Comparison of ENCODE assay signal across 16 cellular contexts in genomic region chr2:53438056-53438455, GRCh38.
DNase-seq lines count a peak whose midpoint lies in the region; ATAC-seq, FAIRE-seq and TF ChIP-seq lines count a peak whose summit lies in the region.
"Had no signal": no experiment of that assay in that cellular context is flagged by ENCODE, and none has a peak within 500 bp of the region (broad histone marks: within the 10 kb centered on the region; RNA-seq: fewer than 3 reads in every experiment).

No MANE protein-coding gene starts in this region.

- H3K27ac Mint-ChIP-seq in activated CD8-positive, alpha-beta T cell treated with anti-CD3 and anti-CD28 coated beads for 36 hours, result no peak overlapping the region

- no peak overlapping the region for H3K27ac ChIP-seq in pancreas
- H3K27ac ChIP-seq: C4-2B, HL-60 had no signal

- in situ Hi-C loops in HAP-1 (cut with MboI; ENCODE audit: low sequenced_read_pairs), result no loop called here

- peak; percentile 58 for FAIRE-seq in HTR-8/SVneo (lab: Jason Lieb, UNC)
- no peak for FAIRE-seq in pancreas (lab: Jason Lieb, UNC)
- FAIRE-seq: K562 had no signal

- peak in 3 of 4 donors; percentile 72 to 92 (median 72) for ATAC-seq in pancreas
- ATAC-seq in activated CD8-positive, alpha-beta T cell treated with anti-CD3 and anti-CD28 coated beads for 36 hours, result no peak
- ATAC-seq: K562 had no signal

- H3K4me1 Mint-ChIP-seq in activated CD8-positive, alpha-beta T cell treated with anti-CD3 and anti-CD28 coated beads for 36 hours (ENCODE audit: low read depth), result no peaks in the 10 kb centered on the region

- intact Hi-C loops in pancreas (cut with DNase I), result no loop called here
- intact Hi-C loops in activated CD8-positive, alpha-beta T cell treated with anti-CD3 and anti-CD28 coated beads for 36 hours (cut with micrococcal nuclease), result no loop called here

- H3K27me3 Mint-ChIP-seq in activated CD8-positive, alpha-beta T cell treated with anti-CD3 and anti-CD28 coated beads for 36 hours, result peaks cover 1% of the 10 kb centered on the region

- H3K9me3 ChIP-seq in pancreas, result no peaks in the 10 kb centered on the region
- no peaks in the 10 kb centered on the region for H3K9me3 ChIP-seq in BE2C
- H3K9me3 ChIP-seq in HAP-1, result no peaks in the 10 kb centered on the region

- WGBS in pancreas, 2 donors, result 48 to 54% methylated on average over 1 of the region's 1 CpG

- no peaks in the 10 kb centered on the region for H3K4me1 ChIP-seq in pancreas
- no peaks in the 10 kb centered on the region for H3K4me1 ChIP-seq in BE2C
- peaks cover 38% of the 10 kb centered on the region for H3K4me1 ChIP-seq in HAP-1

- H3K36me3 Mint-ChIP-seq in activated CD8-positive, alpha-beta T cell treated with anti-CD3 and anti-CD28 coated beads for 36 hours (ENCODE audit: low read depth), result no peaks in the 10 kb centered on the region

- POLR2A ChIA-PET in activated CD8-positive, alpha-beta T cell treated with anti-CD3 and anti-CD28 coated beads for 36 hours (lab: Charles Lee), result no interaction called here

- TF ChIP-seq CTCF in pancreas (IDR thresholded peaks at IDR 0.05) (no peak), BE2C (IDR thresholded peaks at IDR 0.05; ENCODE audit: low read depth, low read length) (no peak)
- no peak for TF ChIP-seq CTCF in activated CD8-positive, alpha-beta T cell treated with anti-CD3 and anti-CD28 coated beads for 36 hours (IDR thresholded peaks at IDR 0.05)

- DNase-seq in DMS 273 (lab: John Stamatoyannopoulos, UW; ENCODE audit: unreplicated experiment), result peak; percentile 36
- DNase-seq in HTR-8/SVneo (ENCODE audit: insufficient read length, low spot score), result no peak
- peak; percentile 35 for DNase-seq in astrocyte of the hippocampus (ENCODE audit: low read depth, low spot score)
- peak in 2 of 6 donors; percentile 19 to 68 for DNase-seq in pancreas
- DNase-seq in BE2C, result no peak
- DNase-seq in HAP-1 (ENCODE audit: low spot score in 2 of 2), result no peak
- no peak for DNase-seq in NCI-H1417 (lab: John Stamatoyannopoulos, UW)
- no peak for DNase-seq in activated CD8-positive, alpha-beta T cell treated with anti-CD3 and anti-CD28 coated beads for 36 hours
- DNase-seq: DMS153, H7, NCI-H1048, NCI-H510A treated with DMSO at 0.1 percent for 48 hours, SIG-M5 had no signal

- CTCF ChIA-PET in activated CD8-positive, alpha-beta T cell treated with anti-CD3 and anti-CD28 coated beads for 36 hours (lab: Charles Lee), result no interaction called here

- no peaks in the 10 kb centered on the region for H3K9me3 Mint-ChIP-seq in activated CD8-positive, alpha-beta T cell treated with anti-CD3 and anti-CD28 coated beads for 36 hours

- H3K36me3 ChIP-seq in pancreas (no peaks in the 10 kb centered on the region), BE2C (no peaks in the 10 kb centered on the region), HAP-1 (replicated peaks) (no peaks in the 10 kb centered on the region)

- H3K4me3 Mint-ChIP-seq in activated CD8-positive, alpha-beta T cell treated with anti-CD3 and anti-CD28 coated beads for 36 hours, result no peak overlapping the region

- H3K4me3 ChIP-seq in pancreas (no peak overlapping the region), BE2C (ENCODE audit: low read depth, low read length) (no peak overlapping the region), HAP-1 (no peak overlapping the region)
- H3K4me3 ChIP-seq: K562 had no signal

- H3K27me3 ChIP-seq in pancreas, result no peaks in the 10 kb centered on the region
- H3K27me3 ChIP-seq in BE2C, result no peaks in the 10 kb centered on the region
- H3K27me3 ChIP-seq in HAP-1 (ENCODE audit: low read depth), result no peaks in the 10 kb centered on the region

Comparison
In these comparisons a context has a peak if more than half of its experiments do, and no peak if none do; other contexts are left out.
1. DNase-seq: peak in DMS 273 (single experiment) and astrocyte of the hippocampus (single experiment); none in HTR-8/SVneo (single experiment), BE2C (single experiment), HAP-1 (0 of 2), NCI-H1417 (0 of 3) and activated CD8-positive, alpha-beta T cell treated with anti-CD3 and anti-CD28 coated beads for 36 hours (single experiment).